In genomic region chr2:20555954-20556353, GRCh38 we compare ENCODE assay signal across 24 cellular contexts.
"Had no signal": no experiment of that assay in that cellular context is flagged by ENCODE, and none has a peak within 500 bp of the region (broad histone marks: within the 10 kb centered on the region; RNA-seq: fewer than 3 reads in every experiment).

No MANE protein-coding gene starts in this region.

- ATAC-seq: effector memory CD8-positive, alpha-beta T cell; foreskin keratinocyte; left cardiac atrium; natural killer cell treated with Interleukin-12 subunit alpha and Interleukin-12 subunit beta and Interleukin-15 and Interleukin-18, amount 100 ng/mL, for 72 hours; pancreas; right cardiac atrium; stimulated activated naive CD8-positive, alpha-beta T cell treated with anti-CD3 and anti-CD28 coated beads, Interleukin-15, Interleukin-2, amounts not matched to agents 100 U/mL and 50 U/mL, for 24 hours had no signal

- H3K27ac ChIP-seq: foreskin keratinocyte, hepatocyte, left ventricle myocardium inferior, neural progenitor cell, pancreas, suprapubic skin, thyroid gland had no signal

- H3K27ac Mint-ChIP-seq: dendritic cell treated with granulocyte-macrophage colony-stimulating factor and Interleukin-4, amounts not matched to agents 40 ng/mL and 50 ng/mL, for 4 days; effector memory CD8-positive, alpha-beta T cell; natural killer cell treated with Interleukin-12 subunit alpha and Interleukin-12 subunit beta and Interleukin-15 and Interleukin-18, amount 100 ng/mL, for 72 hours; neural progenitor cell; progenitor cell of endocrine pancreas; type B pancreatic cell had no signal

- H3K27me3 ChIP-seq: foreskin keratinocyte, hepatocyte, pancreas, suprapubic skin, thyroid gland had no signal

- H3K9me3 ChIP-seq: left ventricle myocardium inferior, pancreas, suprapubic skin, thyroid gland had no signal

- H3K9ac ChIP-seq: neural progenitor cell had no signal

- DNase-seq: effector memory CD8-positive, alpha-beta T cell; erythroblast; foreskin keratinocyte; head of caudate nucleus; kidney; left cardiac atrium; left ventricle myocardium inferior; mesenchymal stem cell; midbrain; nucleus accumbens; pancreas; right cardiac atrium; stimulated activated CD4-positive, alpha-beta T cell treated with anti-CD3 and anti-CD28 coated beads, Interleukin-2, amount 100 ng/mL, for 48 hours; stimulated activated naive CD8-positive, alpha-beta T cell treated with anti-CD3 and anti-CD28 coated beads, Interleukin-15, Interleukin-2, amounts not matched to agents 100 U/mL and 50 U/mL, for 24 hours; thyroid gland had no signal

- H3K4me3 ChIP-seq: hepatocyte, left ventricle myocardium inferior, lung, neural progenitor cell, pancreas, smooth muscle cell, suprapubic skin, thyroid gland had no signal

- H3K4me1 ChIP-seq: pancreas had no signal

- H3K9me3 Mint-ChIP-seq: dendritic cell treated with granulocyte-macrophage colony-stimulating factor and Interleukin-4, amounts not matched to agents 40 ng/mL and 50 ng/mL, for 4 days; effector memory CD8-positive, alpha-beta T cell; natural killer cell treated with Interleukin-12 subunit alpha and Interleukin-12 subunit beta and Interleukin-15 and Interleukin-18, amount 100 ng/mL, for 72 hours; type B pancreatic cell had no signal

- H3K36me3 Mint-ChIP-seq: natural killer cell treated with Interleukin-12 subunit alpha and Interleukin-12 subunit beta and Interleukin-15 and Interleukin-18, amount 100 ng/mL, for 72 hours; neural progenitor cell; type B pancreatic cell had no signal

- H3K4me2 ChIP-seq: hepatocyte, neural progenitor cell, smooth muscle cell had no signal

- H3K36me3 ChIP-seq: left ventricle myocardium inferior, neural progenitor cell, pancreas, suprapubic skin, thyroid gland had no signal

- H3K4me3 Mint-ChIP-seq: dendritic cell treated with granulocyte-macrophage colony-stimulating factor and Interleukin-4, amounts not matched to agents 40 ng/mL and 50 ng/mL, for 4 days; effector memory CD8-positive, alpha-beta T cell; natural killer cell treated with Interleukin-12 subunit alpha and Interleukin-12 subunit beta and Interleukin-15 and Interleukin-18, amount 100 ng/mL, for 72 hours; neural progenitor cell; type B pancreatic cell had no signal
